ENCODE assay signal across 24 cellular contexts in genomic region chr20:46905364-46906125, GRCh38. TPM values are rescaled to one million over a fixed set of nuclear protein-coding genes. Genes with fewer than 3 reads are reported as not detected.
DNase-seq lines count a peak whose midpoint lies in the region; ATAC-seq and TF ChIP-seq lines count a peak whose summit lies in the region.
"Had no signal": no experiment of that assay in that cellular context is flagged by ENCODE, and none has a peak within 500 bp of the region (broad histone marks: within the 10 kb centered on the region; RNA-seq: fewer than 3 reads in every experiment).

No MANE protein-coding gene starts in this region.

- H3K4me3 Mint-ChIP-seq in activated T-helper 1 cell treated with anti-CD3 and anti-CD28 coated beads, Interleukin-12 subunit alpha, Interleukin-12 subunit beta, Interleukin-2, Interleukin-4 antibody, amounts not matched to agents 30 ng/mL and 10 ng/mL and 1 ng/mL, durations not matched to agents 14 hours and 24 hours and 36 hours: no peak overlapping the region
- H3K4me3 Mint-ChIP-seq: activated T-cell treated with anti-CD3 and anti-CD28 coated beads, Interleukin-2, amount 50 U/mL, for 24 hours had no signal

- H3K9ac ChIP-seq in subcutaneous abdominal adipose tissue (ENCODE audit: low read length in 5 of 5): peak overlapping the region in 2 of 5 donors; percentile 15 to 48
- H3K9ac ChIP-seq: KMS-11 had no signal

- H3K27ac Mint-ChIP-seq in activated T-helper 1 cell treated with anti-CD3 and anti-CD28 coated beads, Interleukin-12 subunit alpha, Interleukin-12 subunit beta, Interleukin-2, Interleukin-4 antibody, amounts not matched to agents 30 ng/mL and 10 ng/mL and 1 ng/mL, durations not matched to agents 14 hours and 24 hours and 36 hours: no peak overlapping the region
- H3K27ac Mint-ChIP-seq: activated T-cell treated with anti-CD3 and anti-CD28 coated beads, Interleukin-2, amount 50 U/mL, for 24 hours had no signal

- H3K4me1 Mint-ChIP-seq in activated T-helper 1 cell treated with anti-CD3 and anti-CD28 coated beads, Interleukin-12 subunit alpha, Interleukin-12 subunit beta, Interleukin-2, Interleukin-4 antibody, amounts not matched to agents 30 ng/mL and 10 ng/mL and 1 ng/mL, durations not matched to agents 14 hours and 24 hours and 36 hours (ENCODE audit: low read depth): no peaks in the 10 kb centered on the region

- peaks cover 0 to 10% (median 0%) of the 10 kb centered on the region in 5 donors for H3K4me1 ChIP-seq in subcutaneous abdominal adipose tissue (ENCODE audit: control insufficient read depth in 5 of 5, insufficient read depth in 5 of 5, low read length in 5 of 5)
- H3K4me1 ChIP-seq: Caco-2, left lung, transverse colon had no signal

- no peaks in the 10 kb centered on the region for H3K36me3 Mint-ChIP-seq in activated T-helper 1 cell treated with anti-CD3 and anti-CD28 coated beads, Interleukin-12 subunit alpha, Interleukin-12 subunit beta, Interleukin-2, Interleukin-4 antibody, amounts not matched to agents 30 ng/mL and 10 ng/mL and 1 ng/mL, durations not matched to agents 14 hours and 24 hours and 36 hours (ENCODE audit: low read depth)

- intact Hi-C loops in activated T-helper 1 cell treated with anti-CD3 and anti-CD28 coated beads, Interleukin-12 subunit alpha, Interleukin-12 subunit beta, Interleukin-2, Interleukin-4 antibody, amounts not matched to agents 30 ng/mL and 10 ng/mL and 1 ng/mL, durations not matched to agents 14 hours and 24 hours and 36 hours (cut with micrococcal nuclease): no loop called here

- peak overlapping the region; percentile 59 for H3K27ac ChIP-seq in subcutaneous abdominal adipose tissue (ENCODE audit: low read depth, low read length)
- H3K27ac ChIP-seq: C4-2B, KMS-11, left lung, transverse colon, VCaP had no signal

- no peaks in the 10 kb centered on the region for H3K9me3 ChIP-seq in subcutaneous abdominal adipose tissue (ENCODE audit: control insufficient read depth in 5 of 5, low read length in 5 of 5)
- H3K9me3 ChIP-seq: Caco-2, left lung, transverse colon had no signal

- TF ChIP-seq CTCF in AG10803 (conservative IDR thresholded peaks at IDR 0.05; ENCODE audit: low read length) (no peak), fibroblast of mammary gland (conservative IDR thresholded peaks at IDR 0.05; ENCODE audit: control insufficient read depth, insufficient read depth, low read depth, low read length) (no peak)

- H3K36me3 ChIP-seq in subcutaneous abdominal adipose tissue (ENCODE audit: control insufficient read depth in 5 of 5, insufficient read depth in 5 of 5, low read length in 5 of 5): no peaks in the 10 kb centered on the region
- H3K36me3 ChIP-seq: left lung, transverse colon had no signal

- no peaks in the 10 kb centered on the region for H3K9me3 Mint-ChIP-seq in activated T-helper 1 cell treated with anti-CD3 and anti-CD28 coated beads, Interleukin-12 subunit alpha, Interleukin-12 subunit beta, Interleukin-2, Interleukin-4 antibody, amounts not matched to agents 30 ng/mL and 10 ng/mL and 1 ng/mL, durations not matched to agents 14 hours and 24 hours and 36 hours
- H3K9me3 Mint-ChIP-seq: activated T-cell treated with anti-CD3 and anti-CD28 coated beads, Interleukin-2, amount 50 U/mL, for 24 hours had no signal

- no peak overlapping the region for H3K4me3 ChIP-seq in AG10803 (ENCODE audit: low read length)
- no peak overlapping the region for H3K4me3 ChIP-seq in fibroblast of mammary gland (ENCODE audit: control insufficient read depth, low read depth, low read length)
- H3K4me3 ChIP-seq in subcutaneous abdominal adipose tissue (ENCODE audit: low read depth in 1 of 5, low read length in 5 of 5): no peak overlapping the region
- H3K4me3 ChIP-seq: left lung, transverse colon had no signal

- peak; percentile 70 for DNase-seq in AG10803 (ENCODE audit: low read depth)
- DNase-seq in M059J (ENCODE audit: low read depth): peak; percentile 28
- DNase-seq in fibroblast of mammary gland (ENCODE audit: low read depth): peak; percentile 7
- DNase-seq in activated T-helper 1 cell treated with anti-CD3 and anti-CD28 coated beads, Interleukin-12 subunit alpha, Interleukin-12 subunit beta, Interleukin-2, Interleukin-4 antibody, amounts not matched to agents 30 ng/mL and 10 ng/mL and 1 ng/mL, durations not matched to agents 14 hours and 24 hours and 36 hours (ENCODE audit: low spot score): no peak
- no peak for DNase-seq in NAMALWA (ENCODE audit: low spot score)
- DNase-seq: activated CD4-positive, alpha-beta T cell treated with anti-CD3 and anti-CD28 coated beads for 48 hours; activated T-cell treated with anti-CD3 and anti-CD28 coated beads, Interleukin-2, amount 50 U/mL, for 24 hours; amniotic stem cell; Caco-2; DMS79; effector memory CD4-positive, alpha-beta T cell; left lung; NCI-H446; NCI-H82; stimulated activated naive CD4-positive, alpha-beta T cell treated with Interleukin-2 at 50 U/mL for 16 hours; transverse colon had no signal

- no peak for ATAC-seq in GM18861 (IDR thresholded peaks at IDR 0.05; ENCODE audit: unreplicated experiment)
- ATAC-seq: left lung had no signal

- H3K27me3 Mint-ChIP-seq in activated T-helper 1 cell treated with anti-CD3 and anti-CD28 coated beads, Interleukin-12 subunit alpha, Interleukin-12 subunit beta, Interleukin-2, Interleukin-4 antibody, amounts not matched to agents 30 ng/mL and 10 ng/mL and 1 ng/mL, durations not matched to agents 14 hours and 24 hours and 36 hours (ENCODE audit: insufficient read depth): peaks cover 7% of the 10 kb centered on the region

- H3K27me3 ChIP-seq in subcutaneous abdominal adipose tissue (ENCODE audit: control insufficient read depth in 5 of 5, insufficient read depth in 4 of 5, low read length in 5 of 5): no peaks in the 10 kb centered on the region

RNA-seq across cellular contexts. Expression of gene EYA2, which starts 10.9 kb away (rescaled TPM):
- 0.02 and 0.15 TPM in 2 replicates for total RNA-seq in M059J (2014; rRNA removed; shearing (Covaris generic))
- not detected in 2 replicates for total RNA-seq in activated T-helper 1 cell treated with anti-CD3 and anti-CD28 coated beads, Interleukin-12 subunit alpha, Interleukin-12 subunit beta, Interleukin-2, Interleukin-4 antibody, amounts not matched to agents 30 ng/mL and 10 ng/mL and 1 ng/mL, durations not matched to agents 14 hours and 24 hours and 36 hours
- total RNA-seq: activated CD8-positive, alpha-beta memory T cell treated with anti-CD3 and anti-CD28 coated beads for 36 hours; epithelial cell of proximal tubule; myocyte had no signal

Comparison
In these comparisons a context has a peak if more than half of its experiments do, and no peak if none do; other contexts are left out.
1. DNase-seq: peak in AG10803 (single experiment), M059J (single experiment) and fibroblast of mammary gland (single experiment); none in activated T-helper 1 cell treated with anti-CD3 and anti-CD28 coated beads, Interleukin-12 subunit alpha, Interleukin-12 subunit beta, Interleukin-2, Interleukin-4 antibody, amounts not matched to agents 30 ng/mL and 10 ng/mL and 1 ng/mL, durations not matched to agents 14 hours and 24 hours and 36 hours (single experiment) and NAMALWA (single experiment).